In genomic region chr17:31490019-31490383, GRCh38 we compare ENCODE assay signal across 1 cellular context.
TF ChIP-seq lines count a peak whose summit lies in the region.

No MANE protein-coding gene starts in this region.

TF ChIP-seq in HepG2, 621 proteins besides CTCF, POLR2A, EP300 and RAD21 (continued from another document):
- TF ChIP-seq, protein P1, sequence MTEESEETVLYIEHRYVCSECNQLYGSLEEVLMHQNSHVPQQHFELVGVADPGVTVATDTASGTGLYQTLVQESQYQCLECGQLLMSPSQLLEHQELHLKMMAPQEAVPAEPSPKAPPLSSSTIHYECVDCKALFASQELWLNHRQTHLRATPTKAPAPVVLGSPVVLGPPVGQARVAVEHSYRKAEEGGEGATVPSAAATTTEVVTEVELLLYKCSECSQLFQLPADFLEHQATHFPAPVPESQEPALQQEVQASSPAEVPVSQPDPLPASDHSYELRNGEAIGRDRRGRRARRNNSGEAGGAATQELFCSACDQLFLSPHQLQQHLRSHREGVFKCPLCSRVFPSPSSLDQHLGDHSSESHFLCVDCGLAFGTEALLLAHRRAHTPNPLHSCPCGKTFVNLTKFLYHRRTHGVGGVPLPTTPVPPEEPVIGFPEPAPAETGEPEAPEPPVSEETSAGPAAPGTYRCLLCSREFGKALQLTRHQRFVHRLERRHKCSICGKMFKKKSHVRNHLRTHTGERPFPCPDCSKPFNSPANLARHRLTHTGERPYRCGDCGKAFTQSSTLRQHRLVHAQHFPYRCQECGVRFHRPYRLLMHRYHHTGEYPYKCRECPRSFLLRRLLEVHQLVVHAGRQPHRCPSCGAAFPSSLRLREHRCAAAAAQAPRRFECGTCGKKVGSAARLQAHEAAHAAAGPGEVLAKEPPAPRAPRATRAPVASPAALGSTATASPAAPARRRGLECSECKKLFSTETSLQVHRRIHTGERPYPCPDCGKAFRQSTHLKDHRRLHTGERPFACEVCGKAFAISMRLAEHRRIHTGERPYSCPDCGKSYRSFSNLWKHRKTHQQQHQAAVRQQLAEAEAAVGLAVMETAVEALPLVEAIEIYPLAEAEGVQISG (CRISPR knock-in tag; IDR thresholded peaks at IDR 0.05) = no peak
- TF ChIP-seq RCOR2 (CRISPR knock-in tag; IDR thresholded peaks at IDR 0.05) (no peak), SP1 (IDR thresholded peaks at IDR 0.05) (no peak), SP1 (CRISPR knock-in tag; IDR thresholded peaks at IDR 0.05) (0 out of 2 replicates have a peak, but pooled peaks have one; percentile 7), ZBTB10 (CRISPR knock-in tag; IDR thresholded peaks at IDR 0.05; ENCODE audit: borderline replicate concordance) (0 out of 2 replicates have a peak, but pooled peaks have one; percentile 20), TFDP2 (CRISPR knock-in tag; IDR thresholded peaks at IDR 0.05) (no peak), ZNF549 (CRISPR knock-in tag; IDR thresholded peaks at IDR 0.05) (no peak), ZNF225 (CRISPR knock-in tag; IDR thresholded peaks at IDR 0.05) (no peak), MIXL1 (CRISPR knock-in tag; IDR thresholded peaks at IDR 0.05) (0 out of 2 replicates have a peak, but pooled peaks have one; percentile 13), HNF1A (IDR thresholded peaks at IDR 0.05; ENCODE audit: low read depth) (no peak), HNF1A (CRISPR knock-in tag; IDR thresholded peaks at IDR 0.05; ENCODE audit: borderline replicate concordance) (0 out of 2 replicates have a peak, but pooled peaks have one; percentile 5), MATR3 (CRISPR knock-in tag; IDR thresholded peaks at IDR 0.05) (no peak), PAXIP1 (CRISPR knock-in tag; conservative IDR thresholded peaks at IDR 0.05) (0 out of 2 replicates have a peak, but pooled peaks have one; percentile 0), ATF1 (CRISPR knock-in tag; IDR thresholded peaks at IDR 0.05) (no peak), ZNF33A (CRISPR knock-in tag; IDR thresholded peaks at IDR 0.05; ENCODE audit: borderline replicate concordance) (no peak), HDAC2 (CRISPR knock-in tag; IDR thresholded peaks at IDR 0.05) (0 out of 2 replicates have a peak, but pooled peaks have one; percentile 3), SOX5 (CRISPR knock-in tag; IDR thresholded peaks at IDR 0.05; ENCODE audit: borderline replicate concordance) (no peak), SMAD9 (CRISPR knock-in tag; IDR thresholded peaks at IDR 0.05) (no peak), ETV5 (CRISPR knock-in tag; IDR thresholded peaks at IDR 0.05; ENCODE audit: borderline replicate concordance) (0 out of 2 replicates have a peak, but pooled peaks have one; percentile 4)
- TF ChIP-seq, protein P2, sequence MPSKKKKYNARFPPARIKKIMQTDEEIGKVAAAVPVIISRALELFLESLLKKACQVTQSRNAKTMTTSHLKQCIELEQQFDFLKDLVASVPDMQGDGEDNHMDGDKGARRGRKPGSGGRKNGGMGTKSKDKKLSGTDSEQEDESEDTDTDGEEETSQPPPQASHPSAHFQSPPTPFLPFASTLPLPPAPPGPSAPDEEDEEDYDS (CRISPR knock-in tag; IDR thresholded peaks at IDR 0.05) = peak; percentile 6; the same call in 1 of the 2 replicates
- TF ChIP-seq, protein P3, sequence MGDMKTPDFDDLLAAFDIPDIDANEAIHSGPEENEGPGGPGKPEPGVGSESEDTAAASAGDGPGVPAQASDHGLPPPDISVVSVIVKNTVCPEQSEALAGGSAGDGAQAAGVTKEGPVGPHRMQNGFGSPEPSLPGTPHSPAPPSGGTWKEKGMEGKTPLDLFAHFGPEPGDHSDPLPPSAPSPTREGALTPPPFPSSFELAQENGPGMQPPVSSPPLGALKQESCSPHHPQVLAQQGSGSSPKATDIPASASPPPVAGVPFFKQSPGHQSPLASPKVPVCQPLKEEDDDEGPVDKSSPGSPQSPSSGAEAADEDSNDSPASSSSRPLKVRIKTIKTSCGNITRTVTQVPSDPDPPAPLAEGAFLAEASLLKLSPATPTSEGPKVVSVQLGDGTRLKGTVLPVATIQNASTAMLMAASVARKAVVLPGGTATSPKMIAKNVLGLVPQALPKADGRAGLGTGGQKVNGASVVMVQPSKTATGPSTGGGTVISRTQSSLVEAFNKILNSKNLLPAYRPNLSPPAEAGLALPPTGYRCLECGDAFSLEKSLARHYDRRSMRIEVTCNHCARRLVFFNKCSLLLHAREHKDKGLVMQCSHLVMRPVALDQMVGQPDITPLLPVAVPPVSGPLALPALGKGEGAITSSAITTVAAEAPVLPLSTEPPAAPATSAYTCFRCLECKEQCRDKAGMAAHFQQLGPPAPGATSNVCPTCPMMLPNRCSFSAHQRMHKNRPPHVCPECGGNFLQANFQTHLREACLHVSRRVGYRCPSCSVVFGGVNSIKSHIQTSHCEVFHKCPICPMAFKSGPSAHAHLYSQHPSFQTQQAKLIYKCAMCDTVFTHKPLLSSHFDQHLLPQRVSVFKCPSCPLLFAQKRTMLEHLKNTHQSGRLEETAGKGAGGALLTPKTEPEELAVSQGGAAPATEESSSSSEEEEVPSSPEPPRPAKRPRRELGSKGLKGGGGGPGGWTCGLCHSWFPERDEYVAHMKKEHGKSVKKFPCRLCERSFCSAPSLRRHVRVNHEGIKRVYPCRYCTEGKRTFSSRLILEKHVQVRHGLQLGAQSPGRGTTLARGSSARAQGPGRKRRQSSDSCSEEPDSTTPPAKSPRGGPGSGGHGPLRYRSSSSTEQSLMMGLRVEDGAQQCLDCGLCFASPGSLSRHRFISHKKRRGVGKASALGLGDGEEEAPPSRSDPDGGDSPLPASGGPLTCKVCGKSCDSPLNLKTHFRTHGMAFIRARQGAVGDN (CRISPR knock-in tag; IDR thresholded peaks at IDR 0.05) = peak; percentile 15; the same call in 1 of the 2 replicates
